Comparison of ENCODE assay signal across 15 cellular contexts in genomic region chr10:61845196-61845949, GRCh38.
"Had no signal": no experiment of that assay in that cellular context is flagged by ENCODE, and none has a peak within 500 bp of the region (broad histone marks: within the 10 kb centered on the region; RNA-seq: fewer than 3 reads in every experiment).

No MANE protein-coding gene starts in this region.

- H3K27me3 Mint-ChIP-seq: stimulated activated naive CD8-positive, alpha-beta T cell treated with anti-CD3 and anti-CD28 coated beads, Interleukin-15, amount 100 ng/mL, for 72 hours had no signal

- H3K36me3 ChIP-seq: spleen had no signal

- H3K4me3 ChIP-seq: SK-N-MC, spleen had no signal

- H3K9me3 ChIP-seq: spleen had no signal

- H3K27me3 ChIP-seq: spleen had no signal

- ATAC-seq: left lobe of liver, sciatic nerve had no signal

- H3K27ac Mint-ChIP-seq: activated naive CD4-positive, alpha-beta T cell treated with anti-CD3 and anti-CD28 coated beads for 36 hours; stimulated activated naive CD8-positive, alpha-beta T cell treated with anti-CD3 and anti-CD28 coated beads, Interleukin-15, amount 100 ng/mL, for 72 hours had no signal

- H3K9me3 Mint-ChIP-seq: activated naive CD4-positive, alpha-beta T cell treated with anti-CD3 and anti-CD28 coated beads for 36 hours; nephron; stimulated activated naive CD8-positive, alpha-beta T cell treated with anti-CD3 and anti-CD28 coated beads, Interleukin-15, amount 100 ng/mL, for 72 hours had no signal

- DNase-seq: activated CD4-positive, alpha-beta T cell treated with anti-CD3 and anti-CD28 coated beads for 1 hour; activated CD4-positive, alpha-beta T cell treated with anti-CD3 and anti-CD28 coated beads, Interleukin-2, amount 50 U/mL, for 4 hours; activated naive CD4-positive, alpha-beta T cell treated with anti-CD3 and anti-CD28 coated beads for 36 hours; activated T-cell treated with anti-CD3 and anti-CD28 coated beads for 4 hours; effector CD4-positive, alpha-beta T cell; foreskin melanocyte; occipital lobe; spleen; stimulated activated naive CD8-positive, alpha-beta T cell treated with anti-CD3 and anti-CD28 coated beads, Interleukin-15, amount 100 ng/mL, for 72 hours; T-helper 1 cell; T1000 had no signal

- H3K27ac ChIP-seq: SK-N-MC, spleen had no signal

- H3K4me3 Mint-ChIP-seq: activated naive CD4-positive, alpha-beta T cell treated with anti-CD3 and anti-CD28 coated beads for 36 hours; nephron; stimulated activated naive CD8-positive, alpha-beta T cell treated with anti-CD3 and anti-CD28 coated beads, Interleukin-15, amount 100 ng/mL, for 72 hours had no signal
